ENCODE assay signal across 1 cellular context in the genomic region with DNA sequence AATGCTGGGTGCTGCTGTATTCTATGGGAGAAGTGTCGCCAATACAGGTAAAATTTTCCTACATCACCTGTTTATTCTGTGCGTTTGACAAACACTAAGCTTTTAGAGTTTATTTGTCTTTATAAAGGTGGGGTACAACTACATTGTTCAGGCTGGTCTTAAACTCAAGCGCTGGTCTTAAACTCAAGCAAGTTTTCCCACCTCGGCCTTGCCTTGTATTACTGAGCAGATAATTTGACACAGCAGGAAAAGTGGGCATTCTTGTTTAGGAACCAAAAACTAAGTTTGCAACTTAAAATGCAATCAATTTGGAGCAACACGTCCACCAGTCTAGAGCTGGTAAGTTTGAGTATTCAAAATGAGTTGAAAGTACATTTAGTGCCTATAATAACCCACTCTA.
TF ChIP-seq lines count a peak whose summit lies in the region.

No MANE protein-coding gene starts in this region.

TF ChIP-seq in H1, 55 proteins besides CTCF, POLR2A, EP300 and RAD21:
- TF ChIP-seq TAF7 (optimal IDR thresholded peaks at IDR 0.05; ENCODE audit: borderline replicate concordance, low read depth, low read length) (peak; percentile 61), CHD1 (IDR thresholded peaks at IDR 0.05; ENCODE audit: low read depth, low read length) (peak; percentile 65)
